14 cellular contexts compared by ENCODE assay signal in the genomic region with DNA sequence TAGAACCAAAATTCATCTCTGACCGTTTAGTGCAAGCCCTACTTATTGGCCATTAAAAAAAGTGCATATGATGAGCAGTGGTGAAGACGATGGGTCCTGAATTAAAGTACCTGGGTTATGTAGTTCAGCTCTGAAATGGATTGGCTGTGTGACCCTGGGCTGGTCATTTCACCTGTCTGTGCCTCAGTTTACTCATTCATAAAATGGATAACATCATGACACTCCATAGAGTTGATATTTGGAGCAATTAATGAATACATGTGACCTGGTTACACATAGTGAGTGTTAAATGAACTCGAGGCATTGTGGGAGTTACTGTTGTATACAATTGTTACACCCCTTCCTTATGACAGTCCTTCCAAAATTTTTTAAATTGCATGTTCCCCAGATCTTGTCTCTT.
"Had no signal": no experiment of that assay in that cellular context is flagged by ENCODE, and none has a peak within 500 bp of the region (broad histone marks: within the 10 kb centered on the region; RNA-seq: fewer than 3 reads in every experiment).

No MANE protein-coding gene starts in this region.

- H3K27me3 Mint-ChIP-seq: activated T-cell treated with anti-CD3 and anti-CD28 coated beads, Interleukin-2, amount 50 U/mL, for 24 hours had no signal

- H3K4me3 Mint-ChIP-seq: activated T-cell treated with anti-CD3 and anti-CD28 coated beads, Interleukin-2, amount 50 U/mL, for 24 hours; endodermal cell; T-helper 2 cell treated with Interferon-gamma antibody and Interleukin-4, amounts not matched to agents 5 μg/mL and 100 μg/mL, for 36 hours had no signal

- H3K27ac Mint-ChIP-seq: activated T-cell treated with anti-CD3 and anti-CD28 coated beads, Interleukin-2, amount 50 U/mL, for 24 hours; endodermal cell; T-helper 2 cell treated with Interferon-gamma antibody and Interleukin-4, amounts not matched to agents 5 μg/mL and 100 μg/mL, for 36 hours had no signal

- H3K4me3 ChIP-seq: adrenal gland, left lung, right atrium auricular region, skin epidermis, transverse colon had no signal

- H3K9me3 Mint-ChIP-seq: activated T-cell treated with anti-CD3 and anti-CD28 coated beads, Interleukin-2, amount 50 U/mL, for 24 hours; endodermal cell; T-helper 2 cell treated with Interferon-gamma antibody and Interleukin-4, amounts not matched to agents 5 μg/mL and 100 μg/mL, for 36 hours had no signal

- ATAC-seq: activated CD4-positive, CD25-positive, alpha-beta regulatory T cell treated with anti-CD3 and anti-CD28 coated beads, Interleukin-2, amount 50 U/mL, for 24 hours; left lung had no signal

- DNase-seq: activated gamma-delta T cell; activated T-cell treated with anti-CD3 and anti-CD28 coated beads, Interleukin-2, amount 50 U/mL, for 24 hours; adrenal gland; central memory CD4-positive, alpha-beta T cell; dermis blood vessel endothelial cell; endodermal cell; erythroblast; left lung; stimulated activated CD4-positive, alpha-beta T cell treated with anti-CD3 and anti-CD28 coated beads, Interleukin-4, amount 100 ng/mL, for 4 hours; transverse colon had no signal

- H3K27me3 ChIP-seq: adrenal gland, left lung, right atrium auricular region, transverse colon had no signal

- H3K9me3 ChIP-seq: adrenal gland, left lung, right atrium auricular region, transverse colon had no signal
